ENCODE assay signal across 8 cellular contexts in genomic region chr1:207997486-207998268, GRCh38.
DNase-seq lines count a peak whose midpoint lies in the region; ATAC-seq and TF ChIP-seq lines count a peak whose summit lies in the region.

No MANE protein-coding gene starts in this region.

- peak; percentile 65 for TF ChIP-seq CTCF in RWPE2 (IDR thresholded peaks at IDR 0.05; ENCODE audit: poor library complexity, severe bottlenecking)

- no peaks in the 10 kb centered on the region for H3K9me3 ChIP-seq in RWPE2 (ENCODE audit: severe bottlenecking)

- no peaks in the 10 kb centered on the region for H3K36me3 ChIP-seq in RWPE2 (ENCODE audit: low read depth)

- no peak overlapping the region for H3K4me3 ChIP-seq in RWPE2 (ENCODE audit: severe bottlenecking)

- peak; percentile 82 for DNase-seq in AG20443 (ENCODE audit: low spot score)
- DNase-seq in KBM-7: peak; percentile 64
- DNase-seq in RWPE2 (ENCODE audit: low spot score): no peak
- peak; percentile 47 for DNase-seq in activated naive CD4-positive, alpha-beta T cell treated with anti-CD3 and anti-CD28 coated beads, Interleukin-2, amount 50 U/mL, for 16 hours
- peak; percentile 78 for DNase-seq in Right ventricle myocardium superior
- DNase-seq in posterior vena cava (ENCODE audit: low spot score): peak; percentile 86

- in situ Hi-C loops in KBM-7 (cut with MboI; ENCODE audit: low pct_unique_long_range_greater_than_20kb, low sequenced_read_pairs): no loop called here

- ATAC-seq in GM19043 (IDR thresholded peaks at IDR 0.05; ENCODE audit: low read depth, unreplicated experiment) (peak; percentile 81), RWPE2 (ENCODE audit: low read depth) (peak; percentile 81), Right ventricle myocardium superior (ENCODE audit: poor library complexity) (peak; percentile 93), HG02571 (IDR thresholded peaks at IDR 0.05; ENCODE audit: unreplicated experiment) (no peak)

- no peak overlapping the region for H3K27ac ChIP-seq in RWPE2 (ENCODE audit: poor library complexity, severe bottlenecking)

- H3K4me1 ChIP-seq in RWPE2 (ENCODE audit: insufficient read depth, poor library complexity, severe bottlenecking): no peaks in the 10 kb centered on the region

- intact Hi-C loops in Right ventricle myocardium superior (cut with DNase I) (no loop called here), posterior vena cava (cut with DNase I) (no loop called here)

- no peaks in the 10 kb centered on the region for H3K27me3 ChIP-seq in RWPE2 (ENCODE audit: insufficient read depth, poor library complexity, severe bottlenecking)
